Comparison of ENCODE assay signal across 3 cellular contexts in the genomic region with DNA sequence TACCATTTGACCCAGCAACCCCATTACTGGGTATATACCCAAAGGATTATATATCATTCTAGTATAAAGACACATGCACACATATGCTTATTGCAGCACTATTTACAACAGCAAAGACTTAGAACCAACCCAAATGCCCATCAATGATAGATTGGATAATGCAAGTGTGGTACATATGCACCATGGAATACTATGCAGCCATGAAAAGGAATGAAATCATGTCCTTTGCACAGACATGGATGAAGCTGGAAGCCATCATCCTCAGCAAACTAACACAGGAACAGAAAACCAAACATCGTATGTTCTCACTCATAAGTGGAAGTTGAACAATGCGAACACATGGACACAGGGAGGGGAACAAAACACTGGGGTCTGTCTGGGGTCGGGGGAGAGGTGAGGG. TPM values are rescaled to one million over a fixed set of nuclear protein-coding genes. Genes with fewer than 3 reads are reported as not detected.
"Had no signal": no experiment of that assay in that cellular context is flagged by ENCODE, and none has a peak within 500 bp of the region (broad histone marks: within the 10 kb centered on the region; RNA-seq: fewer than 3 reads in every experiment).

No MANE protein-coding gene starts in this region.

RNA-seq across cellular contexts. Expression of a gene that starts 50.6 kb away (rescaled TPM):
- total RNA-seq: Right ventricle myocardium inferior, Right ventricle myocardium superior, T-cell had no signal
